In the genomic region with DNA sequence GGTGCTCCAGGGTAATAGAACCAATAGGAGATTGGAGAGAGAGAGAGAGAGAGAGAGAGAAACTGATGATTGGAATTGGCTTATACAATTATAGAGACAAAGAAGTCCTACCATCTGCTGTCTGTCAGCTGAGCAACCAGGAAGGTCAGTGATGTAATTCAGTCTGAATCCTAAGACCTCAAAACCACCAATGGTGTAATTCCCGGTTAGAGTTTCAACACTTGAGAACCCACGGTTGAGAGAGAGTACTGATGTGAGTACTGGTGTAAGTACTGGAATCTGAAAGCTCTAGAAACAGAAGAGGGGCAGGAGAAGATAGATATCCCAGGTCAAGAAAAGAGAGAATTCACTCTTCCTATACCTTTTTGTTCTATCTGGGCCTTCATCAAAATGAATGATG, we compare ENCODE assay signal across 15 cellular contexts.
DNase-seq lines count a peak whose midpoint lies in the region; ATAC-seq, FAIRE-seq and TF ChIP-seq lines count a peak whose summit lies in the region.
"Had no signal": no experiment of that assay in that cellular context is flagged by ENCODE, and none has a peak within 500 bp of the region (broad histone marks: within the 10 kb centered on the region; RNA-seq: fewer than 3 reads in every experiment).

No MANE protein-coding gene starts in this region.

- H3K36me3 ChIP-seq in astrocyte (ENCODE audit: insufficient read depth, low read length) (no peaks in the 10 kb centered on the region), lower lobe of right lung (no peaks in the 10 kb centered on the region)
- H3K36me3 ChIP-seq: heart right ventricle, thoracic aorta had no signal

- no peak overlapping the region for H3K4me3 ChIP-seq in astrocyte (ENCODE audit: insufficient read depth, low read depth, low read length)
- H3K4me3 ChIP-seq in lower lobe of right lung: no peak overlapping the region
- H3K4me3 ChIP-seq: GM23338, heart right ventricle, thoracic aorta had no signal

- H3K36me3 Mint-ChIP-seq in astrocyte (ENCODE audit: low read depth, unreplicated experiment): no peaks in the 10 kb centered on the region

- H3K27ac Mint-ChIP-seq in astrocyte (ENCODE audit: unreplicated experiment): peak overlapping the region; percentile 90
- H3K27ac Mint-ChIP-seq: activated naive CD4-positive, alpha-beta T cell treated with anti-CD3 and anti-CD28 coated beads for 36 hours; GM23338 had no signal

- H2AFZ ChIP-seq in astrocyte (ENCODE audit: low read depth, low read length): no peak overlapping the region
- H2AFZ ChIP-seq: GM23338 had no signal

- H3K27me3 ChIP-seq in astrocyte (ENCODE audit: insufficient read depth, low read length) (no peaks in the 10 kb centered on the region), lower lobe of right lung (ENCODE audit: low read depth) (no peaks in the 10 kb centered on the region)
- H3K27me3 ChIP-seq: heart right ventricle had no signal

- intact Hi-C loops in lower lobe of right lung (cut with DNase I): no loop called here

- ATAC-seq in lower lobe of right lung: peak; percentile 42 to 59
- no peak for ATAC-seq in HG02798 (IDR thresholded peaks at IDR 0.05; ENCODE audit: poor library complexity, unreplicated experiment)
- no peak for ATAC-seq in HG03196 (IDR thresholded peaks at IDR 0.05; ENCODE audit: unreplicated experiment)
- no peak for ATAC-seq in HG02588 (IDR thresholded peaks at IDR 0.05; ENCODE audit: unreplicated experiment)
- ATAC-seq: GM23338, heart right ventricle had no signal

- no peak overlapping the region for H3K4me3 Mint-ChIP-seq in astrocyte (ENCODE audit: unreplicated experiment)
- H3K4me3 Mint-ChIP-seq: activated naive CD4-positive, alpha-beta T cell treated with anti-CD3 and anti-CD28 coated beads for 36 hours; central memory CD8-positive, alpha-beta T cell; GM23338 had no signal

- peaks cover 4% of the 10 kb centered on the region for H3K4me1 Mint-ChIP-seq in astrocyte (ENCODE audit: low read depth, unreplicated experiment)
- H3K4me1 Mint-ChIP-seq: central memory CD8-positive, alpha-beta T cell; GM23338 had no signal

- no peaks in the 10 kb centered on the region for H3K79me2 ChIP-seq in astrocyte (ENCODE audit: insufficient read depth, low read length)

- no peak for FAIRE-seq in astrocyte (lab: Jason Lieb, UNC)

- TF ChIP-seq CTCF in astrocyte (IDR thresholded peaks at IDR 0.05; ENCODE audit: insufficient read depth, low read depth, low read length) (no peak), lower lobe of right lung (IDR thresholded peaks at IDR 0.05) (no peak)

- no peaks in the 10 kb centered on the region for H3K9me3 Mint-ChIP-seq in astrocyte (ENCODE audit: unreplicated experiment)
- H3K9me3 Mint-ChIP-seq: GM23338 had no signal

- H3K9me3 ChIP-seq in astrocyte (ENCODE audit: insufficient read depth, low read depth, low read length): no peaks in the 10 kb centered on the region
- no peaks in the 10 kb centered on the region for H3K9me3 ChIP-seq in lower lobe of right lung
- H3K9me3 ChIP-seq: heart right ventricle, thoracic aorta had no signal

- peak; percentile 67 for DNase-seq in GF-D8 (lab: John Stamatoyannopoulos, UW)
- peak; percentile 28 for DNase-seq in NCI-H2107 treated with DMSO at 0.1 percent for 48 hours (lab: John Stamatoyannopoulos, UW; ENCODE audit: unreplicated experiment)
- DNase-seq in astrocyte (ENCODE audit: low read depth): peak; percentile 45
- no peak for DNase-seq in lower lobe of right lung
- no peak for DNase-seq in anterior cingulate cortex (lab: John Stamatoyannopoulos, UW)
- DNase-seq: activated CD8-positive, alpha-beta memory T cell treated with anti-CD3 and anti-CD28 coated beads, Interleukin-2, amount 50 U/mL, for 4 hours; activated naive CD4-positive, alpha-beta T cell treated with anti-CD3 and anti-CD28 coated beads for 36 hours; heart right ventricle; NCI-H2081 treated with DMSO at 0.1 percent for 48 hours had no signal

- no peak overlapping the region for H3K4me2 ChIP-seq in astrocyte (ENCODE audit: low read length)
- H3K4me2 ChIP-seq: GM23338 had no signal

- H3K4me1 ChIP-seq in astrocyte (ENCODE audit: insufficient read depth, low read length) (no peaks in the 10 kb centered on the region), lower lobe of right lung (no peaks in the 10 kb centered on the region)

- H4K20me1 ChIP-seq in astrocyte (ENCODE audit: insufficient read depth, low read length): no peaks in the 10 kb centered on the region

- H3K9ac ChIP-seq in astrocyte (ENCODE audit: low read length): no peak overlapping the region

- no peak overlapping the region for H3K27ac ChIP-seq in astrocyte (ENCODE audit: low read depth, low read length)
- H3K27ac ChIP-seq in lower lobe of right lung: no peak overlapping the region
- H3K27ac ChIP-seq: heart right ventricle, thoracic aorta had no signal

- H3K27me3 Mint-ChIP-seq in astrocyte (ENCODE audit: low read depth, unreplicated experiment): no peaks in the 10 kb centered on the region

Comparison
In these comparisons a context has a peak if more than half of its experiments do, and no peak if none do; other contexts are left out.
1. DNase-seq: peak in GF-D8 (single experiment), NCI-H2107 treated with DMSO at 0.1 percent for 48 hours (single experiment) and astrocyte (single experiment); none in lower lobe of right lung (single experiment) and anterior cingulate cortex (0 of 58).
2. ATAC-seq: peak in lower lobe of right lung (2 of 2); none in HG02798 (single experiment), HG03196 (single experiment) and HG02588 (single experiment).